Comparison of ENCODE assay signal across 27 cellular contexts in genomic region chr7:46767071-46767470, GRCh38.
"Had no signal": no experiment of that assay in that cellular context is flagged by ENCODE, and none has a peak within 500 bp of the region (broad histone marks: within the 10 kb centered on the region; RNA-seq: fewer than 3 reads in every experiment).

No MANE protein-coding gene starts in this region.

- ATAC-seq: activated CD4-positive, alpha-beta T cell treated with anti-CD3 and anti-CD28 coated beads for 36 hours; activated CD8-positive, alpha-beta T cell treated with anti-CD3 and anti-CD28 coated beads for 36 hours; activated naive CD8-positive, alpha-beta T cell treated with anti-CD3 and anti-CD28 coated beads, Interleukin-2, amount 50 U/mL, for 24 hours; activated T-cell treated with anti-CD3 and anti-CD28 coated beads, Interleukin-2, amount 50 U/mL, for 4 hours; activated T-helper 17 cell treated with anti-CD3 and anti-CD28 coated beads, Interleukin-2, amount 50 U/mL, for 72 hours; body of pancreas; esophagus mucosa had no signal

- DNase-seq: activated CD4-positive, alpha-beta T cell treated with anti-CD3 and anti-CD28 coated beads for 36 hours; activated CD4-positive, alpha-beta T cell treated with anti-CD3 and anti-CD28 coated beads, Interleukin-2, amount 50 U/mL, for 1 hour; activated CD4-positive, alpha-beta T cell treated with anti-CD3 and anti-CD28 coated beads, Interleukin-2, amount 50 U/mL, for 48 hours; activated CD4-positive, CD25-positive, alpha-beta regulatory T cell; activated CD4-positive, CD25-positive, alpha-beta regulatory T cell treated with anti-CD3 and anti-CD28 coated beads, Interleukin-2, amount 50 U/mL, for 72 hours; activated CD8-positive, alpha-beta memory T cell treated with anti-CD3 and anti-CD28 coated beads for 24 hours; activated CD8-positive, alpha-beta T cell treated with anti-CD3 and anti-CD28 coated beads for 36 hours; activated effector memory CD4-positive, alpha-beta T cell treated with Interleukin-2 at 50 U/mL for 16 hours; activated naive CD4-positive, alpha-beta T cell treated with anti-CD3 and anti-CD28 coated beads for 36 hours; activated naive CD8-positive, alpha-beta T cell treated with anti-CD3 and anti-CD28 coated beads for 36 hours; activated naive CD8-positive, alpha-beta T cell treated with anti-CD3 and anti-CD28 coated beads, Interleukin-2, amount 50 U/mL, for 24 hours; activated T-cell treated with anti-CD3 and anti-CD28 coated beads, Interleukin-2, amount 50 U/mL, for 4 hours; adrenal gland; amygdala; aorta; body of pancreas; caudate nucleus; dorsolateral prefrontal cortex; effector memory CD4-positive, alpha-beta T cell; endodermal cell; foreskin fibroblast; head of caudate nucleus; T-helper 2 cell had no signal

- H3K27me3 ChIP-seq: adrenal gland, body of pancreas, dorsolateral prefrontal cortex had no signal

- H3K4me3 ChIP-seq: adrenal gland, body of pancreas, coronary artery, dorsolateral prefrontal cortex had no signal

- H3K9me3 ChIP-seq: adrenal gland, body of pancreas had no signal

- FAIRE-seq: frontal cortex had no signal

- H3K36me3 ChIP-seq: adrenal gland had no signal

- H3K4me1 ChIP-seq: adrenal gland, body of pancreas had no signal

- H3K27ac ChIP-seq: adrenal gland, body of pancreas, coronary artery, dorsolateral prefrontal cortex had no signal
